Comparison of ENCODE assay signal across 1 cellular context in genomic region chr16:89450537-89450936, GRCh38.
TF ChIP-seq lines count a peak whose summit lies in the region.

No MANE protein-coding gene starts in this region.

TF ChIP-seq in HepG2, 621 proteins besides CTCF, POLR2A, EP300 and RAD21:
- TF ChIP-seq BCL6 (CRISPR knock-in tag; IDR thresholded peaks at IDR 0.05) (no peak), ZNF205 (CRISPR knock-in tag; IDR thresholded peaks at IDR 0.05) (no peak), RBM22 (optimal IDR thresholded peaks at IDR 0.05; ENCODE audit: low read length) (peak; percentile 38), IKZF4 (CRISPR knock-in tag; IDR thresholded peaks at IDR 0.05; ENCODE audit: borderline replicate concordance, low read depth, not compliant biosample characterization) (no peak), ZNF121 (CRISPR knock-in tag; IDR thresholded peaks at IDR 0.05) (0 out of 2 replicates have a peak, but pooled peaks have one; percentile 27), ZHX2 (IDR thresholded peaks at IDR 0.05; ENCODE audit: low read depth) (no peak), ZHX2 (CRISPR knock-in tag; IDR thresholded peaks at IDR 0.05; ENCODE audit: borderline replicate concordance) (no peak), MIER3 (CRISPR knock-in tag; IDR thresholded peaks at IDR 0.05; ENCODE audit: borderline replicate concordance) (no peak)
